ENCODE assay signal across 34 cellular contexts in genomic region chr15:96477227-96477626, GRCh38.
"Had no signal": no experiment of that assay in that cellular context is flagged by ENCODE, and none has a peak within 500 bp of the region (broad histone marks: within the 10 kb centered on the region; RNA-seq: fewer than 3 reads in every experiment).

No MANE protein-coding gene starts in this region.

- H3K4me3 Mint-ChIP-seq: activated B cell treated with CpG ODN at 0.5 μM for 24 hours; activated CD8-positive, alpha-beta T cell treated with anti-CD3 and anti-CD28 coated beads for 36 hours; activated naive CD8-positive, alpha-beta T cell; activated T-cell treated with anti-CD3 and anti-CD28 coated beads, Interleukin-2, amount 50 U/mL, for 4 hours; activated T-helper 17 cell treated with anti-CD3 and anti-CD28 coated beads, Interleukin-2, amount 50 U/mL, for 72 hours; brain; T-helper 17 cell; T-helper 2 cell treated with Interferon-gamma antibody and Interleukin-4, amounts not matched to agents 5 μg/mL and 100 μg/mL, for 36 hours had no signal

- ATAC-seq: activated CD4-positive, CD25-positive, alpha-beta regulatory T cell treated with anti-CD3 and anti-CD28 coated beads, Interleukin-2, amount 50 U/mL, for 24 hours; activated CD8-positive, alpha-beta T cell treated with anti-CD3 and anti-CD28 coated beads for 36 hours; activated T-cell treated with anti-CD3 and anti-CD28 coated beads, Interleukin-2, amount 50 U/mL, for 4 hours; activated T-helper 17 cell treated with anti-CD3 and anti-CD28 coated beads, Interleukin-2, amount 50 U/mL, for 72 hours; foreskin keratinocyte; gastrocnemius medialis; heart left ventricle; T-helper 17 cell had no signal

- H3K4me1 ChIP-seq: breast epithelium, colonic mucosa, esophagus muscularis mucosa, foreskin keratinocyte, gastrocnemius medialis, heart left ventricle had no signal

- H3K4me3 ChIP-seq: adrenal gland, breast epithelium, cardiac muscle cell, colonic mucosa, esophagus muscularis mucosa, gastrocnemius medialis, heart left ventricle had no signal

- H3K27me3 ChIP-seq: adrenal gland, breast epithelium, cardiac muscle cell, colonic mucosa, esophagus muscularis mucosa, foreskin keratinocyte, gastrocnemius medialis, heart left ventricle had no signal

- H3K9me3 Mint-ChIP-seq: activated CD8-positive, alpha-beta T cell treated with anti-CD3 and anti-CD28 coated beads for 36 hours; activated T-cell treated with anti-CD3 and anti-CD28 coated beads, Interleukin-2, amount 50 U/mL, for 4 hours; brain; T-helper 2 cell treated with Interferon-gamma antibody and Interleukin-4, amounts not matched to agents 5 μg/mL and 100 μg/mL, for 36 hours had no signal

- H3K4me1 Mint-ChIP-seq: activated B cell treated with CpG ODN at 0.5 μM for 24 hours; activated T-helper 17 cell treated with anti-CD3 and anti-CD28 coated beads, Interleukin-2, amount 50 U/mL, for 72 hours; brain; T-helper 17 cell had no signal

- H3K27ac Mint-ChIP-seq: activated B cell treated with CpG ODN at 0.5 μM for 24 hours; activated CD8-positive, alpha-beta T cell treated with anti-CD3 and anti-CD28 coated beads for 36 hours; activated naive CD8-positive, alpha-beta T cell; activated T-helper 17 cell treated with anti-CD3 and anti-CD28 coated beads, Interleukin-2, amount 50 U/mL, for 72 hours; brain; T-helper 17 cell; T-helper 2 cell treated with Interferon-gamma antibody and Interleukin-4, amounts not matched to agents 5 μg/mL and 100 μg/mL, for 36 hours had no signal

- H3K36me3 Mint-ChIP-seq: activated naive CD8-positive, alpha-beta T cell; brain had no signal

- DNase-seq: activated B cell treated with CpG ODN at 0.5 μM for 24 hours; activated CD4-positive, alpha-beta T cell treated with anti-CD3 and anti-CD28 coated beads for 48 hours; activated CD4-positive, alpha-beta T cell treated with anti-CD3 and anti-CD28 coated beads, Interleukin-2, amount 50 U/mL, for 1 hour; activated CD4-positive, alpha-beta T cell treated with anti-CD3 and anti-CD28 coated beads, Interleukin-2, amount 50 U/mL, for 48 hours; activated CD8-positive, alpha-beta memory T cell treated with anti-CD3 and anti-CD28 coated beads for 24 hours; activated CD8-positive, alpha-beta T cell treated with anti-CD3 and anti-CD28 coated beads for 36 hours; activated effector memory CD4-positive, alpha-beta T cell treated with Interleukin-2 at 50 U/mL for 16 hours; activated gamma-delta T cell treated with Interleukin-2 at 50 U/mL for 16 hours; activated naive CD4-positive, alpha-beta T cell treated with anti-CD3 and anti-CD28 coated beads, Interleukin-2, amount 50 U/mL, for 16 hours; activated naive CD4-positive, alpha-beta T cell treated with Interleukin-2 at 50 U/mL for 16 hours; activated T-cell treated with anti-CD3 and anti-CD28 coated beads, Interleukin-2, amount 50 U/mL, for 4 hours; adrenal gland; amygdala; aorta; central memory CD4-positive, alpha-beta T cell; cerebellar nuclear complex; colonic mucosa; effector CD8-positive, alpha-beta T cell; erythroblast; foreskin keratinocyte; gastrocnemius medialis; glutamatergic neuron; heart left ventricle; T-helper 17 cell; T1000; WERI-Rb-1 had no signal

- H3K27ac ChIP-seq: adrenal gland, breast epithelium, cardiac muscle cell, colonic mucosa, esophagus muscularis mucosa, foreskin keratinocyte, gastrocnemius medialis, heart left ventricle, WERI-Rb-1 had no signal

- H3K36me3 ChIP-seq: adrenal gland, breast epithelium, cardiac muscle cell, colonic mucosa, esophagus muscularis mucosa, gastrocnemius medialis, heart left ventricle, WERI-Rb-1 had no signal

- H3K27me3 Mint-ChIP-seq: activated B cell treated with CpG ODN at 0.5 μM for 24 hours; activated T-helper 17 cell treated with anti-CD3 and anti-CD28 coated beads, Interleukin-2, amount 50 U/mL, for 72 hours; T-helper 17 cell had no signal

- H3K9me3 ChIP-seq: adrenal gland, breast epithelium, colonic mucosa, esophagus muscularis mucosa, gastrocnemius medialis, heart left ventricle had no signal
